In genomic region chr21:38506606-38507331, GRCh38 we compare ENCODE assay signal across 12 cellular contexts. TPM values are rescaled to one million over a fixed set of nuclear protein-coding genes. Genes with fewer than 3 reads are reported as not detected.
DNase-seq lines count a peak whose midpoint lies in the region; ATAC-seq and TF ChIP-seq lines count a peak whose summit lies in the region.
"Had no signal": no experiment of that assay in that cellular context is flagged by ENCODE, and none has a peak within 500 bp of the region (broad histone marks: within the 10 kb centered on the region; RNA-seq: fewer than 3 reads in every experiment).

No MANE protein-coding gene starts in this region.

- no TSS peak for BruUV-seq in OCI-LY7 (replicated peaks; lab: Mats Ljungman, UMichigan)

- TF ChIP-seq CTCF in right atrium auricular region (IDR thresholded peaks at IDR 0.05) (no peak), OCI-LY7 (conservative IDR thresholded peaks at IDR 0.05; ENCODE audit: low read length) (no peak)

- no peaks in the 10 kb centered on the region for H4K20me1 ChIP-seq in OCI-LY7 (ENCODE audit: insufficient read depth, low read length)

- intact Hi-C loops in Right ventricle myocardium superior (cut with DNase I) (loop anchor here (10.0 kb wide), 1 partner anchor 208 kb away; no protein-coding TSS in a partner anchor), aorta (cut with DNase I) (loop anchor here (2.0 to 10.0 kb wide), 4 partner anchors 151 to 628 kb away; no protein-coding TSS in a partner anchor), OCI-LY7 (cut with micrococcal nuclease; ENCODE audit: unreplicated experiment) (no loop called here)

- peak; percentile 73 for ATAC-seq in Right ventricle myocardium superior (ENCODE audit: poor library complexity)
- ATAC-seq in aorta (ENCODE audit: low FRiP score): no peak

- H3K4me2 ChIP-seq in OCI-LY7 (ENCODE audit: low read length): no peak overlapping the region

- no peak overlapping the region for H3K27ac ChIP-seq in right atrium auricular region
- no peak overlapping the region for H3K27ac ChIP-seq in iPS-18a (ENCODE audit: low read length)
- peak overlapping the region in 1 of 2 donors; percentile 43 for H3K27ac ChIP-seq in aorta (ENCODE audit: low read depth in 1 of 2, low read length in 2 of 2)
- H3K27ac ChIP-seq in OCI-LY7 (ENCODE audit: low read depth, low read length, poor library complexity, severe bottlenecking): no peak overlapping the region
- H3K27ac ChIP-seq: C4-2B, WERI-Rb-1 had no signal

- H3K36me3 ChIP-seq in right atrium auricular region: no peaks in the 10 kb centered on the region
- H3K36me3 ChIP-seq in iPS-18a (ENCODE audit: control insufficient read depth, low read depth, low read length): no peaks in the 10 kb centered on the region
- no peaks in the 10 kb centered on the region for H3K36me3 ChIP-seq in aorta (ENCODE audit: control insufficient read depth in 1 of 2, insufficient read depth in 2 of 2, low read length in 1 of 2)
- H3K36me3 ChIP-seq in OCI-LY7 (ENCODE audit: insufficient read depth, low read length): no peaks in the 10 kb centered on the region
- H3K36me3 ChIP-seq: HAP-1, WERI-Rb-1 had no signal

- H3K4me1 ChIP-seq in right atrium auricular region (peaks cover 0 to 12% of the 10 kb centered on the region in 2 donors), iPS-18a (ENCODE audit: control insufficient read depth, low read depth, low read length) (peaks cover 29% of the 10 kb centered on the region), aorta (ENCODE audit: control insufficient read depth in 1 of 2, insufficient read depth in 2 of 2, low read length in 2 of 2) (peaks cover 0 to 7% of the 10 kb centered on the region in 2 donors), OCI-LY7 (ENCODE audit: insufficient read depth, low read length, poor library complexity, severe bottlenecking) (no peaks in the 10 kb centered on the region)
- H3K4me1 ChIP-seq: HAP-1 had no signal

- DNase-seq in Right ventricle myocardium superior: peak; percentile 61
- DNase-seq in right atrium auricular region (ENCODE audit: low spot score): no peak
- DNase-seq in SHP77 treated with DMSO at 0.1 percent for 48 hours (lab: John Stamatoyannopoulos, UW): peak; percentile 70
- no peak for DNase-seq in aorta
- no peak for DNase-seq in DMS79 (lab: John Stamatoyannopoulos, UW)
- no peak for DNase-seq in germinal center (ENCODE audit: low spot score)
- DNase-seq in OCI-LY7 (ENCODE audit: low spot score): no peak
- DNase-seq: NCI-H345, WERI-Rb-1 had no signal

- WGBS in aorta, 2 donors: 27 to 33% methylated on average over 26 of the region's 26 CpGs

- H3K4me3 ChIP-seq in right atrium auricular region: no peak overlapping the region
- peak overlapping the region; percentile 1 for H3K4me3 ChIP-seq in iPS-18a (ENCODE audit: low read length)
- H3K4me3 ChIP-seq in aorta (ENCODE audit: low read length in 2 of 2): peak overlapping the region; percentile 10 to 43
- no peak overlapping the region for H3K4me3 ChIP-seq in OCI-LY7 (ENCODE audit: low read depth, low read length, poor library complexity, severe bottlenecking)
- H3K4me3 ChIP-seq: HAP-1 had no signal

- H3K27me3 ChIP-seq in right atrium auricular region (no peaks in the 10 kb centered on the region), iPS-18a (ENCODE audit: control insufficient read depth, insufficient read depth, low read length) (no peaks in the 10 kb centered on the region), aorta (ENCODE audit: control insufficient read depth in 1 of 2, insufficient read depth in 2 of 2, low read length in 1 of 2) (no peaks in the 10 kb centered on the region)

- H3K9ac ChIP-seq in iPS-18a (ENCODE audit: low read length): no peak overlapping the region

- no peaks in the 10 kb centered on the region for H3K79me2 ChIP-seq in OCI-LY7 (ENCODE audit: insufficient read depth, low read depth, low read length)

- no peak overlapping the region for H2AFZ ChIP-seq in OCI-LY7 (ENCODE audit: low read length)

- H3K9me3 ChIP-seq in right atrium auricular region: no peaks in the 10 kb centered on the region
- no peaks in the 10 kb centered on the region for H3K9me3 ChIP-seq in iPS-18a (ENCODE audit: control insufficient read depth, low read depth, low read length)
- no peaks in the 10 kb centered on the region for H3K9me3 ChIP-seq in aorta (ENCODE audit: control insufficient read depth, low read length)
- no peaks in the 10 kb centered on the region for H3K9me3 ChIP-seq in OCI-LY7 (ENCODE audit: low read length)
- H3K9me3 ChIP-seq: HAP-1 had no signal

- CTCF ChIA-PET in OCI-LY7 (lab: Charles Lee; ENCODE audit: unreplicated experiment): no interaction called here

- POLR2A ChIA-PET in OCI-LY7 (lab: Charles Lee): no interaction called here

- no peaks in the 10 kb centered on the region for H3K9me2 ChIP-seq in OCI-LY7 (ENCODE audit: insufficient read depth, low read length)

RNA-seq across cellular contexts. Expression of gene ERG, which starts 8.5 kb away (rescaled TPM):
- total RNA-seq in Right ventricle myocardium superior (17.8 TPM), right atrium auricular region (10 to 100 TPM in 1 of 2 donors, 1 to 10 TPM in 1; 6.3 to 13.2 TPM), aorta (100 to 1,000 TPM; 113 to 133 TPM), OCI-LY7 (2022) (not detected in 2 replicates)
- polyA plus RNA-seq in aorta: 10 to 100 TPM; 33.5 to 59.6 TPM
- not detected in 2 replicates for total RNA-seq in OCI-LY7 (2014; rRNA removed; shearing (Covaris generic))

Comparison
In these comparisons a context has a peak if more than half of its experiments do, and no peak if none do; other contexts are left out.
1. DNase-seq: peak in Right ventricle myocardium superior (single experiment) and SHP77 treated with DMSO at 0.1 percent for 48 hours (single experiment); none in right atrium auricular region (single experiment), aorta (0 of 2), DMS79 (single experiment), germinal center (single experiment) and OCI-LY7 (single experiment).
2. H3K4me3 ChIP-seq: peak in iPS-18a (single experiment) and aorta (2 of 2); none in right atrium auricular region (0 of 2) and OCI-LY7 (single experiment).
3. RNA of gene ERG, which starts 8.5 kb away (total RNA-seq): 113 to 133 TPM in aorta, 17.8 TPM in Right ventricle myocardium superior (single experiment) and 6.3 to 13.2 TPM in right atrium auricular region; not detected in OCI-LY7; every median in the first group is over 4 times any median in the second.